Comparison of ENCODE assay signal across 16 cellular contexts in the genomic region with DNA sequence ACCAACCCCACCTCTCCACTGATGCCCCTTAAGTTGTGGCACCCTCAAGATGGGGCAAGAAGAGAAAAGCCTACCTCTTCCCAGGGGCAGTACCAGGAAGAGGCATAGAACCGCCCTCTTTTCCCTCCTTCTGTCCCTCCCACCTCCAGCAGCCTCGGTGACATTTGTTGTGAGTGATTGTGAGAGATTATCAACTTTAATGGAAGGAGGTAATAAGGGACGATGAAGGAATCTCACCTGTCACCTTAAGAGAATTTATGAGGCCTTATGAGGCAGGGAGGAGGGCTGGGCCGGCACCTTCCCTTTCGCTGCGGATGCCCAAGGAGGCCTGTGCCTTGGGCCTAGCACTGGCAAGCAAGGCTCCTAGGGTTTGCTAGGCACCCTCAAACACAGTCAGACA. TPM values are rescaled to one million over a fixed set of nuclear protein-coding genes. Genes with fewer than 3 reads are reported as not detected.
A peak's percentile ranks its signal among the peaks of the same experiment; 100 is the strongest.
DNase-seq lines count a peak whose midpoint lies in the region; ATAC-seq, FAIRE-seq and TF ChIP-seq lines count a peak whose summit lies in the region.
"Had no signal": no experiment of that assay in that cellular context is flagged by ENCODE, and none has a peak within 500 bp of the region (broad histone marks: within the 10 kb centered on the region; RNA-seq: fewer than 3 reads in every experiment).

No MANE protein-coding gene starts in this region.

- no peak for TF ChIP-seq EP300 in H1 (IDR thresholded peaks at IDR 0.05; ENCODE audit: borderline replicate concordance in 1 of 2, low read depth in 2 of 2, low read length in 2 of 2)

- no peak overlapping the region for H3K18ac ChIP-seq in H1 (ENCODE audit: extremely low read depth, low read length)

- no peaks in the 10 kb centered on the region for H3K79me2 ChIP-seq in H1 (ENCODE audit: control insufficient read depth in 1 of 2, insufficient read depth in 2 of 2, low read length in 2 of 2)

- 0 out of 2 replicates have a peak overlapping the region, but pooled peaks have one; percentile 66 for H2BK20ac ChIP-seq in H1 (ENCODE audit: low read length)

- CTCF ChIA-PET in HEK293 (lab: Yijun Ruan, JAX): interaction anchor here (0.9 to 7.0 kb wide), 3 partner anchors 12 to 198 kb away, joined by 3 to 51 read pairs (median 7); no protein-coding TSS in a partner anchor
- CTCF ChIA-PET in H1 (lab: Charles Lee; ENCODE audit: partially characterized antibody): interaction anchor here (0.7 to 14.0 kb wide), 13 partner anchors 10 to 188 kb away, joined by 3 to 206 read pairs (median 4); no protein-coding TSS in a partner anchor

- H2BK5ac ChIP-seq in H1 (ENCODE audit: low read depth, low read length): no peak overlapping the region

- no peak for DNase-seq in H1 (ENCODE audit: low read depth in 1 of 2, low spot score in 2 of 2)
- DNase-seq in stimulated activated CD4-positive, alpha-beta T cell treated with anti-CD3 and anti-CD28 coated beads, Interleukin-4, amount 100 ng/mL, for 4 hours: no peak
- DNase-seq in activated CD4-positive, alpha-beta T cell treated with anti-CD3 and anti-CD28 coated beads for 48 hours: no peak
- DNase-seq: Kasumi-1; NCI-H2029 treated with DMSO at 0.1 percent for 48 hours; NK-92 treated with Interleukin-12 subunit alpha and Interleukin-12 subunit beta, amount 100 ng/mL, for 24 hours; T-helper 1 cell had no signal

- WGBS in H1 (ENCODE audit: extremely low coverage in 1 of 2, insufficient coverage in 1 of 2, insufficient read length in 1 of 2, insufficient replicate concordance in 2 of 2, low coverage in 1 of 2, low lambda C conversion rate in 2 of 2, missing lambda C conversion rate in 1 of 2), 2 experiments: 84% methylated on average over 6 of the region's 6 CpGs; no CpG with 5 or more reads in 1 of the 2 experiments

- H3K9me3 ChIP-seq in HEK293 (ENCODE audit: control insufficient read depth, insufficient read depth, low read depth, low read length) (no peaks in the 10 kb centered on the region), H1 (ENCODE audit: insufficient read depth in 2 of 2, low read depth in 1 of 2, low read length in 1 of 2) (no peaks in the 10 kb centered on the region)
- H3K9me3 ChIP-seq: SK-N-SH had no signal

- no peak overlapping the region for H2AFZ ChIP-seq in H1 (ENCODE audit: low read length)
- H2AFZ ChIP-seq: PC-9 had no signal

- POLR2A ChIA-PET in HEK293 (lab: Yijun Ruan, JAX): interaction anchor here (1.4 kb wide), 1 partner anchor 24 kb away, joined by 7 read pairs; no protein-coding TSS in a partner anchor
- POLR2A ChIA-PET in H1 (lab: Charles Lee; ENCODE audit: partially characterized antibody): interaction anchor here (0.6 to 1.9 kb wide), 4 partner anchors 18 to 112 kb away, joined by 3 to 9 read pairs (median 3); no protein-coding TSS in a partner anchor

- no peak overlapping the region for H2BK120ac ChIP-seq in H1 (replicated peaks; ENCODE audit: low read depth, low read length)

- no peak overlapping the region for H4K8ac ChIP-seq in H1 (ENCODE audit: extremely low read depth, insufficient read depth, low read length)

- no peak for FAIRE-seq in H1 (lab: Jason Lieb, UNC)
- FAIRE-seq: GM12878, H54 had no signal

- no peak for TF ChIP-seq RAD21 in H1 (IDR thresholded peaks at IDR 0.05 in 1 of 2, conservative IDR thresholded peaks at IDR 0.05 in 1 of 2; ENCODE audit: low read depth in 2 of 2, low read length in 2 of 2)

- H3K4me1 ChIP-seq in HEK293 (ENCODE audit: control insufficient read depth, insufficient read depth, low read length): no peaks in the 10 kb centered on the region; the same call in 1 of the 2 replicates
- H3K4me1 ChIP-seq in H1 (replicated peaks in 1 of 4; ENCODE audit: control insufficient read depth in 3 of 4, insufficient read depth in 4 of 4, low read length in 3 of 4): peaks cover 13 to 38% (median 24%) of the 10 kb centered on the region in 4 experiments

- H2BK12ac ChIP-seq in H1 (ENCODE audit: low read depth, low read length): no peak overlapping the region

- H4K91ac ChIP-seq in H1 (replicated peaks; ENCODE audit: insufficient read length, low read length): no peak overlapping the region

- H4K20me1 ChIP-seq in H1 (replicated peaks in 1 of 2; ENCODE audit: control insufficient read depth in 1 of 2, insufficient read depth in 2 of 2, low read length in 2 of 2): peaks cover 4 to 11% of the 10 kb centered on the region in 2 experiments

- ATAC-seq in GM19455 (IDR thresholded peaks at IDR 0.05; ENCODE audit: unreplicated experiment) (no peak), HG02763 (IDR thresholded peaks at IDR 0.05; ENCODE audit: unreplicated experiment) (no peak)
- ATAC-seq: GM12878, Right ventricle myocardium inferior had no signal

- H3K56ac ChIP-seq in H1 (replicated peaks; ENCODE audit: insufficient read length, low read depth, low read length): no peak overlapping the region

- no peak overlapping the region for H3K4ac ChIP-seq in H1 (replicated peaks; ENCODE audit: insufficient read length, low read depth, low read length)

- no peaks in the 10 kb centered on the region for H3K79me1 ChIP-seq in H1 (ENCODE audit: low read depth, low read length)

- H3K36me3 ChIP-seq in HEK293 (ENCODE audit: control insufficient read depth in 2 of 2, insufficient read depth in 1 of 2, low read length in 2 of 2) (no peaks in the 10 kb centered on the region), H1 (ENCODE audit: control insufficient read depth in 2 of 4, insufficient read depth in 4 of 4, low read length in 3 of 4) (no peaks in the 10 kb centered on the region)

- H3K27ac ChIP-seq in HEK293 (ENCODE audit: extremely low read depth, low read depth, low read length): no peak overlapping the region
- peak overlapping the region; percentile 60 for H3K27ac ChIP-seq in VCaP
- H3K27ac ChIP-seq in H1 (ENCODE audit: low read depth, low read length): no peak overlapping the region
- H3K27ac ChIP-seq: PC-9 had no signal

- no peak overlapping the region for H3K23ac ChIP-seq in H1 (ENCODE audit: insufficient read length)

- H3K23me2 ChIP-seq in H1 (ENCODE audit: low read depth, low read length): peaks cover 17% of the 10 kb centered on the region

- H3K14ac ChIP-seq in H1 (ENCODE audit: insufficient read length): no peak overlapping the region

- H2BK15ac ChIP-seq in H1 (ENCODE audit: low read length): no peak overlapping the region

- H3K9ac ChIP-seq in H1 (replicated peaks in 1 of 4; ENCODE audit: extremely low read depth in 1 of 4, low read depth in 3 of 4, low read length in 3 of 4): no peak overlapping the region
- H3K9ac ChIP-seq: SK-N-SH had no signal

- H4K5ac ChIP-seq in H1 (ENCODE audit: insufficient read length, low read depth, low read length): no peak overlapping the region

- TF ChIP-seq CTCF in HEK293 (tag by site-specific recombination; IDR thresholded peaks at IDR 0.05) (no peak), VCaP (conservative IDR thresholded peaks at IDR 0.05) (no peak; the same call in 1 of the 2 replicates), H1 (IDR thresholded peaks at IDR 0.05; ENCODE audit: control extremely low read depth in 1 of 3, insufficient read depth in 1 of 3, low read depth in 1 of 3, low read length in 3 of 3) (no peak)

- no peak for TF ChIP-seq POLR2A in H1 (IDR thresholded peaks at IDR 0.05; ENCODE audit: control extremely low read depth in 1 of 2, low read depth in 2 of 2, low read length in 2 of 2)

- peaks cover 3 to 18% (median 8%) of the 10 kb centered on the region in 4 experiments; a peak in 6 of 7 replicates for H3K27me3 ChIP-seq in H1 (replicated peaks in 1 of 4; ENCODE audit: control insufficient read depth in 3 of 4, extremely low read depth in 1 of 4, insufficient read depth in 3 of 4, low read length in 3 of 4)

- peak overlapping the region in 1 of 2 experiments; percentile 73; a peak in 1 of 4 replicates for H3K4me2 ChIP-seq in H1 (ENCODE audit: insufficient read depth in 1 of 2, low read depth in 2 of 2, low read length in 2 of 2)

- H3K4me3 ChIP-seq in HEK293 (ENCODE audit: low read depth, low read length): no peak overlapping the region
- H3K4me3 ChIP-seq in H1 (ENCODE audit: extremely low read depth in 1 of 4, insufficient read depth in 2 of 4, low read depth in 3 of 4, low read length in 4 of 4): no peak overlapping the region
- H3K4me3 ChIP-seq: GM12878, PC-9 had no signal

- H2AK5ac ChIP-seq in H1 (ENCODE audit: low read depth, low read length): no peak overlapping the region

TF ChIP-seq in H1, 55 proteins besides CTCF, POLR2A, EP300 and RAD21 (continues in another document):
- TF ChIP-seq, protein P1, sequence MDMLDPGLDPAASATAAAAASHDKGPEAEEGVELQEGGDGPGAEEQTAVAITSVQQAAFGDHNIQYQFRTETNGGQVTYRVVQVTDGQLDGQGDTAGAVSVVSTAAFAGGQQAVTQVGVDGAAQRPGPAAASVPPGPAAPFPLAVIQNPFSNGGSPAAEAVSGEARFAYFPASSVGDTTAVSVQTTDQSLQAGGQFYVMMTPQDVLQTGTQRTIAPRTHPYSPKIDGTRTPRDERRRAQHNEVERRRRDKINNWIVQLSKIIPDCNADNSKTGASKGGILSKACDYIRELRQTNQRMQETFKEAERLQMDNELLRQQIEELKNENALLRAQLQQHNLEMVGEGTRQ (IDR thresholded peaks at IDR 0.05; ENCODE audit: low read length): no peak
- TF ChIP-seq RBBP5 (IDR thresholded peaks at IDR 0.05; ENCODE audit: borderline replicate concordance, low read depth, low read length) (no peak), CREB1 (IDR thresholded peaks at IDR 0.05) (no peak), TAF7 (optimal IDR thresholded peaks at IDR 0.05; ENCODE audit: borderline replicate concordance, low read depth, low read length) (no peak), HDAC6 (IDR thresholded peaks at IDR 0.05; ENCODE audit: low read depth, low read length) (no peak)

RNA-seq across cellular contexts. Expression of a gene that starts 1.4 kb away (rescaled TPM):
- total RNA-seq in H1 (2021; fragmentation: NEBNext Ultra II Directional; extraction: Animal tissue kit (Norgen Biotek cat#: 25700)): 25.8 and 26.2 TPM in 2 replicates
- polyA plus RNA-seq in H1 (2011; rRNA removed): 15.6 and 29.0 TPM in 2 replicates
- polyA plus RNA-seq in H1 (2011; cell fraction: cytosol; rRNA removed): 20.6 TPM
- 126 TPM for polyA plus RNA-seq in H1 (2011; cell fraction: nucleus; rRNA removed)
- polyA plus RNA-seq in H1 (2012, experiment 1 of 2): 17.3 to 29.1 TPM (median 22.1 TPM) in 4 replicates
- polyA plus RNA-seq in H1 (2012, experiment 2 of 2): 15.4 TPM
- 13.4 TPM for polyA plus RNA-seq in H1 (2013, experiment 1 of 2)
- polyA plus RNA-seq in H1 (2013, experiment 2 of 2): 13.0 TPM
- polyA minus RNA-seq in H1 (2011; rRNA and poly(A)+ RNA removed): 7.5 and 9.4 TPM in 2 replicates
- 14.0 TPM for polyA minus RNA-seq in H1 (2011; cell fraction: cytosol; rRNA and poly(A)+ RNA removed)
- 22.9 TPM for polyA minus RNA-seq in H1 (2011; cell fraction: nucleus; rRNA and poly(A)+ RNA removed)

RNA-seq across cellular contexts. Expression of a gene that starts 50.3 kb away (rescaled TPM):
- 1.8 and 2.0 TPM in 2 replicates for total RNA-seq in H1 (2021; fragmentation: NEBNext Ultra II Directional; extraction: Animal tissue kit (Norgen Biotek cat#: 25700))
- 2.9 and 4.2 TPM in 2 replicates for polyA plus RNA-seq in H1 (2011; rRNA removed)
- polyA plus RNA-seq in H1 (2011; cell fraction: cytosol; rRNA removed): 4.7 TPM
- polyA plus RNA-seq in H1 (2011; cell fraction: nucleus; rRNA removed): 13.1 TPM
- polyA plus RNA-seq in H1 (2012, experiment 1 of 2): 1.9 to 2.6 TPM (median 2.1 TPM) in 4 replicates
- 0.84 TPM for polyA plus RNA-seq in H1 (2012, experiment 2 of 2)
- polyA plus RNA-seq in H1 (2013, experiment 1 of 2): 1.4 TPM
- 1.0 TPM for polyA plus RNA-seq in H1 (2013, experiment 2 of 2)
- 2.2 and 3.0 TPM in 2 replicates for polyA minus RNA-seq in H1 (2011; rRNA and poly(A)+ RNA removed)
- 1.2 TPM for polyA minus RNA-seq in H1 (2011; cell fraction: cytosol; rRNA and poly(A)+ RNA removed)
- polyA minus RNA-seq in H1 (2011; cell fraction: nucleus; rRNA and poly(A)+ RNA removed): 5.6 TPM
- total RNA-seq: Right ventricle myocardium inferior had no signal
